ENCODE assay signal across 18 cellular contexts in the genomic region with DNA sequence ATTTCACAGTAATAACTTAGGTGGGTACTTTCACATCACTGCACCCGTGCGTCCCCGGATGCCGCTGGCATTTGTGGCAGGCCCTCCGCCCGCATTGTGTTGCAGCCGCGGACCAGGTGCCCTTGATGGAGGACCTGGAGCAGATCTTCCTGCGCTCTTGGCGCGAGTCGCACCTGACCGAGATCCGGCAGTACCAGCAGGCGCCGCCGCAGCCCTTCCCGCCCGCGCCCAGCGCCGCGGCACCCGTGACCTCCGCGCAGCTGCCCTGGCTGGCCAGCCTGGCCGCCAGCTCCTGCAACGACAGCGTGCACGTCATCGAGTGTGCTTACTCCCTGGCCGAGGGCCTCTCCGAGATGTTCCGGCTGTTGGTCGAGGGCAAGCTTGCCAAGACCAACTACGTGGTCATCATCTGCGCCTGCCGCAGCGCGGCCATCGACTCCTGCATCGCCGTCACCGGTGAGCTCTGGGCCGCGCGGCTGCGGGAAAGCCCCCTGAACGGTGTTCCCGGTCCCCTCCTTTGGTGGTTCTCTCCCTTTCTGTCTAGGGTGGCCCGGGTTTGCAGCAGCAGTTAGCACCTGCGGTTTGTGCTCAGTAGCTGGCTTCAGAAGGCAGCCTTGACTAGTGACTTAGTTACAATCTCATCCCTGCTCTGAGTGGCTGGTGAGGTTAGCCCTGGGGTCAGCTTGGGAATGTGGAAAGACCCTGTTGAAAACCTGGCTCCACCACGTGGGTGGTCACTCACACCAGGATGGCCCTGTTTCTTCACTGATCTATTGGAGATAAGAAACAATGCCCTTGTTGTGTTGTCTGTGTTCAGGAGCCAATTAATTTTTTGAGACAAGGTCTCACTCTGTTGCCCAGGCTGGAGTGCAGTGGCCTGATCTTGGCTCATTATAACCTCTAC. TPM values are rescaled to one million over a fixed set of nuclear protein-coding genes. Genes with fewer than 3 reads are reported as not detected.
"Had no signal": no experiment of that assay in that cellular context is flagged by ENCODE, and none has a peak within 500 bp of the region (broad histone marks: within the 10 kb centered on the region; RNA-seq: fewer than 3 reads in every experiment).

No MANE protein-coding gene starts in this region.

- H2AFZ ChIP-seq: hepatocyte had no signal

- H3K27me3 Mint-ChIP-seq: dendritic cell treated with granulocyte-macrophage colony-stimulating factor and Interleukin-4, amounts not matched to agents 40 ng/mL and 50 ng/mL, for 4 days had no signal

- H3K27ac ChIP-seq: foreskin keratinocyte, hepatocyte, psoas muscle, stomach, thoracic aorta, transverse colon had no signal

- H3K27ac Mint-ChIP-seq: dendritic cell treated with granulocyte-macrophage colony-stimulating factor and Interleukin-4, amounts not matched to agents 40 ng/mL and 50 ng/mL, for 4 days; effector memory CD8-positive, alpha-beta T cell had no signal

- ATAC-seq: effector memory CD8-positive, alpha-beta T cell; foreskin keratinocyte; left colon; mucosa of descending colon; naive thymus-derived CD8-positive, alpha-beta T cell; psoas muscle had no signal

- H3K4me1 Mint-ChIP-seq: naive thymus-derived CD8-positive, alpha-beta T cell had no signal

- H3K4me3 Mint-ChIP-seq: dendritic cell treated with granulocyte-macrophage colony-stimulating factor and Interleukin-4, amounts not matched to agents 40 ng/mL and 50 ng/mL, for 4 days; effector memory CD8-positive, alpha-beta T cell; naive thymus-derived CD8-positive, alpha-beta T cell had no signal

- H3K4me1 ChIP-seq: foreskin keratinocyte, stomach, transverse colon had no signal

- H3K27me3 ChIP-seq: hepatocyte, stomach, transverse colon had no signal

- H3K9me3 ChIP-seq: mucosa of descending colon, psoas muscle, stomach, thoracic aorta, transverse colon had no signal

- H3K36me3 ChIP-seq: stomach, thoracic aorta, transverse colon had no signal

- DNase-seq: effector memory CD8-positive, alpha-beta T cell; foreskin keratinocyte; head of caudate nucleus; left colon; mammary epithelial cell; mucosa of descending colon; naive thymus-derived CD8-positive, alpha-beta T cell; psoas muscle; small intestine; stimulated activated CD4-positive, alpha-beta T cell treated with anti-CD3 and anti-CD28 coated beads, Interleukin-12 subunit alpha, Interleukin-12 subunit beta, amount 100 ng/mL, for 4 hours; stimulated activated naive CD4-positive, alpha-beta T cell; stomach; substantia nigra; transverse colon had no signal

- H3K4me3 ChIP-seq: hepatocyte, mucosa of descending colon, psoas muscle, stomach, thoracic aorta, transverse colon had no signal

- H3K79me2 ChIP-seq: hepatocyte had no signal

- H3K36me3 Mint-ChIP-seq: naive thymus-derived CD8-positive, alpha-beta T cell had no signal

- H3K4me2 ChIP-seq: hepatocyte had no signal

- H3K9me3 Mint-ChIP-seq: dendritic cell treated with granulocyte-macrophage colony-stimulating factor and Interleukin-4, amounts not matched to agents 40 ng/mL and 50 ng/mL, for 4 days; effector memory CD8-positive, alpha-beta T cell; naive thymus-derived CD8-positive, alpha-beta T cell had no signal

- FAIRE-seq: colon, small intestine had no signal

RNA-seq across cellular contexts. Expression of gene GREB1, which starts 59.1 kb away (rescaled TPM):
- polyA plus RNA-seq: foreskin keratinocyte had no signal
